Comparison of ENCODE assay signal across 26 cellular contexts in genomic region chr5:140355551-140355950, GRCh38. TPM values are rescaled to one million over a fixed set of nuclear protein-coding genes. Genes with fewer than 3 reads are reported as not detected.
"Had no signal": no experiment of that assay in that cellular context is flagged by ENCODE, and none has a peak within 500 bp of the region (broad histone marks: within the 10 kb centered on the region; RNA-seq: fewer than 3 reads in every experiment).

No MANE protein-coding gene starts in this region.

- H3K27ac Mint-ChIP-seq: activated CD8-positive, alpha-beta T cell treated with anti-CD3 and anti-CD28 coated beads for 36 hours; activated naive CD8-positive, alpha-beta T cell treated with anti-CD3 and anti-CD28 coated beads, Interleukin-2, amount 10 ng/mL, durations not matched to agents 7 days and 5 days; activated T-cell treated with anti-CD3 and anti-CD28 coated beads, Interleukin-2, amount 50 U/mL, for 72 hours; activated T-helper 2 cell treated with anti-CD3 and anti-CD28 coated beads, Interferon-gamma antibody, Interleukin-2, Interleukin-4, amounts not matched to agents 10 μg/mL and 5 μg/mL and 100 μg/mL, durations not matched to agents 14 hours and 24 hours and 36 hours; T-cell had no signal

- H3K9me3 Mint-ChIP-seq: activated CD8-positive, alpha-beta T cell treated with anti-CD3 and anti-CD28 coated beads for 36 hours; activated naive CD8-positive, alpha-beta T cell treated with anti-CD3 and anti-CD28 coated beads, Interleukin-2, amount 10 ng/mL, durations not matched to agents 7 days and 5 days; activated T-cell treated with anti-CD3 and anti-CD28 coated beads, Interleukin-2, amount 50 U/mL, for 72 hours; activated T-helper 2 cell treated with anti-CD3 and anti-CD28 coated beads, Interferon-gamma antibody, Interleukin-2, Interleukin-4, amounts not matched to agents 10 μg/mL and 5 μg/mL and 100 μg/mL, durations not matched to agents 14 hours and 24 hours and 36 hours; T-cell had no signal

- H3K4me3 Mint-ChIP-seq: activated CD8-positive, alpha-beta T cell treated with anti-CD3 and anti-CD28 coated beads for 36 hours; activated naive CD8-positive, alpha-beta T cell treated with anti-CD3 and anti-CD28 coated beads, Interleukin-2, amount 10 ng/mL, durations not matched to agents 7 days and 5 days; activated T-cell treated with anti-CD3 and anti-CD28 coated beads, Interleukin-2, amount 50 U/mL, for 72 hours; T-cell had no signal

- H3K36me3 Mint-ChIP-seq: activated naive CD8-positive, alpha-beta T cell treated with anti-CD3 and anti-CD28 coated beads, Interleukin-2, amount 10 ng/mL, durations not matched to agents 7 days and 5 days; T-cell had no signal

- ATAC-seq: activated CD4-positive, CD25-positive, alpha-beta regulatory T cell treated with anti-CD3 and anti-CD28 coated beads, Interleukin-2, amount 50 U/mL, for 24 hours; activated CD8-positive, alpha-beta T cell treated with anti-CD3 and anti-CD28 coated beads for 36 hours; activated T-cell treated with anti-CD3 and anti-CD28 coated beads, Interleukin-2, amount 50 U/mL, for 72 hours; T-cell had no signal

- DNase-seq: activated CD4-positive, alpha-beta T cell treated with anti-CD3 and anti-CD28 coated beads for 4 hours; activated CD8-positive, alpha-beta memory T cell treated with anti-CD3 and anti-CD28 coated beads, Interleukin-2, amount 50 U/mL, for 4 hours; activated CD8-positive, alpha-beta T cell treated with anti-CD3 and anti-CD28 coated beads for 36 hours; activated gamma-delta T cell treated with Interleukin-2 at 50 U/mL for 16 hours; activated naive CD4-positive, alpha-beta T cell treated with anti-CD3 and anti-CD28 coated beads, Interleukin-2, amount 50 U/mL, for 16 hours; activated naive CD8-positive, alpha-beta T cell treated with anti-CD3 and anti-CD28 coated beads, Interleukin-2, amount 10 ng/mL, durations not matched to agents 7 days and 5 days; activated T-cell treated with anti-CD3 and anti-CD28 coated beads, Interleukin-2, amount 50 U/mL, for 72 hours; adrenal gland; anterior cingulate cortex; caudate nucleus; Kasumi-1; KBM-7; NCI-H1105 treated with DMSO at 0.1 percent for 48 hours; NCI-H1436 treated with DMSO at 0.1 percent for 48 hours; NCI-H187 treated with DMSO at 0.1 percent for 48 hours; NCI-H2081 treated with DMSO at 0.1 percent for 48 hours; NCI-H446; NCI-H524; Peyer's patch; Right ventricle myocardium superior; T-cell; T-helper 2 cell; T1000 had no signal

RNA-seq across cellular contexts. Expression of gene SLC4A9, which starts 4.4 kb away (rescaled TPM):
- total RNA-seq: adrenal gland, breast epithelium, Right ventricle myocardium superior had no signal
